In genomic region chr14:68760771-68761170, GRCh38 we compare ENCODE assay signal across 29 cellular contexts.
"Had no signal": no experiment of that assay in that cellular context is flagged by ENCODE, and none has a peak within 500 bp of the region (broad histone marks: within the 10 kb centered on the region; RNA-seq: fewer than 3 reads in every experiment).

No MANE protein-coding gene starts in this region.

- H3K36me3 ChIP-seq: adrenal gland, Peyer's patch had no signal

- H3K27me3 ChIP-seq: adrenal gland, Peyer's patch had no signal

- H3K9me3 Mint-ChIP-seq: activated CD4-positive, alpha-beta T cell treated with anti-CD3 and anti-CD28 coated beads, Interleukin-2, amount 10 ng/mL, durations not matched to agents 24 days and 14 days; activated CD8-positive, alpha-beta T cell treated with anti-CD3 and anti-CD28 coated beads for 36 hours; activated naive CD4-positive, alpha-beta T cell treated with anti-CD3 and anti-CD28 coated beads for 36 hours; activated naive CD4-positive, alpha-beta T cell treated with anti-CD3 and anti-CD28 coated beads, Interleukin-2, amount 50 U/mL, for 72 hours; activated T-cell treated with anti-CD3 and anti-CD28 coated beads, Interleukin-2, amount 50 U/mL, for 24 hours; activated T-helper 2 cell treated with anti-CD3 and anti-CD28 coated beads, Interferon-gamma antibody, Interleukin-2, Interleukin-4, amounts not matched to agents 10 μg/mL and 5 μg/mL and 100 μg/mL, durations not matched to agents 14 hours and 24 hours and 36 hours; T-helper 1 cell treated with Interleukin-12 subunit alpha and Interleukin-12 subunit beta and Interleukin-4 antibody, amounts not matched to agents 30 μg/mL and 1 μg/mL, for 36 hours; T-helper 2 cell treated with Interferon-gamma antibody and Interleukin-4, amounts not matched to agents 5 μg/mL and 100 μg/mL, for 36 hours had no signal

- FAIRE-seq: bronchial epithelial cell, TTC549 had no signal

- H3K4me3 Mint-ChIP-seq: activated CD4-positive, alpha-beta T cell treated with anti-CD3 and anti-CD28 coated beads, Interleukin-2, amount 10 ng/mL, durations not matched to agents 24 days and 14 days; activated CD8-positive, alpha-beta T cell treated with anti-CD3 and anti-CD28 coated beads for 36 hours; activated naive CD4-positive, alpha-beta T cell treated with anti-CD3 and anti-CD28 coated beads for 36 hours; activated T-cell treated with anti-CD3 and anti-CD28 coated beads, Interleukin-2, amount 50 U/mL, for 24 hours; brain; T-helper 1 cell treated with Interleukin-12 subunit alpha and Interleukin-12 subunit beta and Interleukin-4 antibody, amounts not matched to agents 30 μg/mL and 1 μg/mL, for 36 hours; T-helper 2 cell treated with Interferon-gamma antibody and Interleukin-4, amounts not matched to agents 5 μg/mL and 100 μg/mL, for 36 hours had no signal

- H3K9me3 ChIP-seq: adrenal gland, Peyer's patch had no signal

- ATAC-seq: activated CD8-positive, alpha-beta T cell treated with anti-CD3 and anti-CD28 coated beads for 36 hours; activated naive CD4-positive, alpha-beta T cell treated with anti-CD3 and anti-CD28 coated beads, Interleukin-2, amount 50 U/mL, for 72 hours; PC-3; Right ventricle myocardium inferior had no signal

- DNase-seq: activated CD4-positive, alpha-beta T cell treated with anti-CD3 and anti-CD28 coated beads, Interleukin-2, amount 10 ng/mL, durations not matched to agents 24 days and 14 days; activated CD4-positive, alpha-beta T cell treated with anti-CD3 and anti-CD28 coated beads, Interleukin-2, amount 50 U/mL, for 4 hours; activated CD8-positive, alpha-beta T cell treated with anti-CD3 and anti-CD28 coated beads for 36 hours; activated gamma-delta T cell treated with Interleukin-2 at 50 U/mL for 16 hours; activated naive CD4-positive, alpha-beta T cell treated with anti-CD3 and anti-CD28 coated beads for 36 hours; activated T-cell treated with anti-CD3 and anti-CD28 coated beads, Interleukin-2, amount 50 U/mL, for 24 hours; adrenal gland; anterior cingulate cortex; caudate nucleus; Karpas-422; KBM-7; NCI-H1105; NCI-H1417 treated with DMSO at 0.1 percent for 48 hours; NCI-H187 treated with DMSO at 0.1 percent for 48 hours; NCI-H2081; NCI-H345; NCI-H524 treated with DMSO at 0.1 percent for 48 hours; PC-3; Peyer's patch; RPMI8226; SIG-M5 had no signal

- H3K36me3 Mint-ChIP-seq: activated naive CD4-positive, alpha-beta T cell treated with anti-CD3 and anti-CD28 coated beads, Interleukin-2, amount 50 U/mL, for 72 hours; brain had no signal

- H3K4me3 ChIP-seq: adrenal gland, Peyer's patch had no signal

- H3K27ac ChIP-seq: adrenal gland, Peyer's patch had no signal

- H3K27ac Mint-ChIP-seq: activated CD4-positive, alpha-beta T cell treated with anti-CD3 and anti-CD28 coated beads, Interleukin-2, amount 10 ng/mL, durations not matched to agents 24 days and 14 days; activated CD8-positive, alpha-beta T cell treated with anti-CD3 and anti-CD28 coated beads for 36 hours; activated naive CD4-positive, alpha-beta T cell treated with anti-CD3 and anti-CD28 coated beads for 36 hours; activated naive CD4-positive, alpha-beta T cell treated with anti-CD3 and anti-CD28 coated beads, Interleukin-2, amount 50 U/mL, for 72 hours; activated T-cell treated with anti-CD3 and anti-CD28 coated beads, Interleukin-2, amount 50 U/mL, for 24 hours; activated T-helper 2 cell treated with anti-CD3 and anti-CD28 coated beads, Interferon-gamma antibody, Interleukin-2, Interleukin-4, amounts not matched to agents 10 μg/mL and 5 μg/mL and 100 μg/mL, durations not matched to agents 14 hours and 24 hours and 36 hours; T-helper 1 cell treated with Interleukin-12 subunit alpha and Interleukin-12 subunit beta and Interleukin-4 antibody, amounts not matched to agents 30 μg/mL and 1 μg/mL, for 36 hours; T-helper 2 cell treated with Interferon-gamma antibody and Interleukin-4, amounts not matched to agents 5 μg/mL and 100 μg/mL, for 36 hours had no signal

- H3K27me3 Mint-ChIP-seq: activated CD8-positive, alpha-beta T cell treated with anti-CD3 and anti-CD28 coated beads for 36 hours; activated T-cell treated with anti-CD3 and anti-CD28 coated beads, Interleukin-2, amount 50 U/mL, for 24 hours had no signal
